14 cellular contexts compared by ENCODE assay signal in the genomic region with DNA sequence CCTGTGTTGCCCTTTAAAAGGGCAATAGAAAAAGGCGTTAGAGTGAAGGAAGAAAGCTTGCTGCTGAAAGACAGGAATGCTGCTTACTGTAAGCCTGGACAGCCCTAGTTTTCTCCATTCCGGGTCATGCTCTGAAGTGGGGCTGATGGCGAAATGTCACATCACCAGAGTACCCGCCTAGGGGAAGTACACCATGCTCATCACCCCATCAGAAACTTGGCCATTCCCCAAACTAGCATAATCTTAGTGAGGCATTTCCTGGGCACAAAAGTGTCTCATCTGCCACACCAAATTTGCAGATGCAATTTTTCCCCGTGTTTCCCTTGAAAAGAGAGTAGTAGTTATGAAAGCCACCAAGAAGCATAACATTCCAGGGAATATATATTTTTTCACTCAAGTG. TPM values are rescaled to one million over a fixed set of nuclear protein-coding genes. Genes with fewer than 3 reads are reported as not detected.
DNase-seq lines count a peak whose midpoint lies in the region; ATAC-seq and TF ChIP-seq lines count a peak whose summit lies in the region.
"Had no signal": no experiment of that assay in that cellular context is flagged by ENCODE, and none has a peak within 500 bp of the region (broad histone marks: within the 10 kb centered on the region; RNA-seq: fewer than 3 reads in every experiment).

No MANE protein-coding gene starts in this region.

- H3K4me3 Mint-ChIP-seq in stimulated activated naive B cell treated with anti-CD40 and anti-IgM and Interleukin-4, amounts not matched to agents 10 μg/mL and 1 μg/mL and 100 μg/mL, for 72 hours, result no peak overlapping the region
- H3K4me3 Mint-ChIP-seq: immature natural killer cell had no signal

- H4K5ac ChIP-seq in IMR-90 (ENCODE audit: low read depth, low read length), result no peak overlapping the region; the same call in 1 of the 2 replicates

- H3K27ac ChIP-seq in IMR-90 (ENCODE audit: insufficient read depth, low read length), result no peak overlapping the region
- H3K27ac ChIP-seq in RWPE1, result no peak overlapping the region; the same call in 1 of the 2 replicates
- peak overlapping the region in 1 of 2 donors; percentile 38 for H3K27ac ChIP-seq in right atrium auricular region
- H3K27ac ChIP-seq: thoracic aorta had no signal

- DNase-seq in IMR-90, result no peak
- DNase-seq in RWPE1 (ENCODE audit: low spot score), result peak; percentile 13
- DNase-seq in right atrium auricular region (ENCODE audit: low spot score), result peak; percentile 66
- no peak for DNase-seq in stimulated activated naive B cell treated with anti-CD40 and anti-IgM and Interleukin-4, amounts not matched to agents 10 μg/mL and 1 μg/mL and 100 μg/mL, for 72 hours
- no peak for DNase-seq in Kasumi-1 (lab: John Stamatoyannopoulos, UW)
- DNase-seq in RKO (ENCODE audit: low spot score), result no peak
- DNase-seq: activated CD4-positive, alpha-beta T cell treated with anti-CD3 and anti-CD28 coated beads, Interleukin-2, amount 50 U/mL, for 1 hour; activated gamma-delta T cell treated with Interleukin-2 at 50 U/mL for 16 hours; Caco-2; central memory CD4-positive, alpha-beta T cell; immature natural killer cell; NCI-H1930 had no signal

- CTCF ChIA-PET in IMR-90 (lab: Yijun Ruan, JAX) (no interaction called here), RWPE1 (lab: Yijun Ruan, JAX) (interaction anchor here (1.0 kb wide), 1 partner anchor 8 kb away, joined by 5 read pairs; no protein-coding TSS in a partner anchor)

- TF ChIP-seq POLR2A in IMR-90 (IDR thresholded peaks at IDR 0.05; ENCODE audit: low read depth, low read length), result no peak

- peaks cover 3 to 5% of the 10 kb centered on the region in 2 donors for H3K27me3 Mint-ChIP-seq in stimulated activated naive B cell treated with anti-CD40 and anti-IgM and Interleukin-4, amounts not matched to agents 10 μg/mL and 1 μg/mL and 100 μg/mL, for 72 hours

- H3K4me1 Mint-ChIP-seq in stimulated activated naive B cell treated with anti-CD40 and anti-IgM and Interleukin-4, amounts not matched to agents 10 μg/mL and 1 μg/mL and 100 μg/mL, for 72 hours, result peaks cover 0 to 2% of the 10 kb centered on the region in 2 donors
- H3K4me1 Mint-ChIP-seq: immature natural killer cell had no signal

- no TSS peak for BruUV-seq in IMR-90 (replicated peaks; lab: Mats Ljungman, UMichigan)

- H3K18ac ChIP-seq in IMR-90 (ENCODE audit: low read depth, low read length), result no peak overlapping the region

- no peaks in the 10 kb centered on the region for H3K27me3 ChIP-seq in IMR-90 (ENCODE audit: control insufficient read depth, insufficient read depth, low read length)
- H3K27me3 ChIP-seq in right atrium auricular region, result no peaks in the 10 kb centered on the region

- in situ Hi-C loops in IMR-90 (cut with MboI; ENCODE audit: low sequenced_read_pairs), result no loop called here

- POLR2A ChIA-PET in IMR-90 (lab: Charles Lee; ENCODE audit: unreplicated experiment) (no interaction called here), RWPE1 (lab: Yijun Ruan, JAX; ENCODE audit: low non-redundant PET) (no interaction called here)

- no peak overlapping the region for H3K9ac ChIP-seq in IMR-90 (ENCODE audit: low read depth, low read length)

- H2BK120ac ChIP-seq in IMR-90 (ENCODE audit: low read depth, low read length), result no peak overlapping the region

- no peak overlapping the region for H2BK5ac ChIP-seq in IMR-90 (ENCODE audit: low read depth, low read length, poor library complexity, severe bottlenecking)

- H2AK5ac ChIP-seq in IMR-90 (ENCODE audit: low read depth, low read length), result no peak overlapping the region

- H4K20me1 ChIP-seq in IMR-90 (ENCODE audit: insufficient read depth, low read length), result no peaks in the 10 kb centered on the region

- H3K36me3 ChIP-seq in IMR-90 (ENCODE audit: control insufficient read depth, insufficient read depth, low read length) (no peaks in the 10 kb centered on the region), right atrium auricular region (no peaks in the 10 kb centered on the region)
- H3K36me3 ChIP-seq: thoracic aorta had no signal

- no peaks in the 10 kb centered on the region for H3K9me3 Mint-ChIP-seq in stimulated activated naive B cell treated with anti-CD40 and anti-IgM and Interleukin-4, amounts not matched to agents 10 μg/mL and 1 μg/mL and 100 μg/mL, for 72 hours
- H3K9me3 Mint-ChIP-seq: immature natural killer cell had no signal

- peak overlapping the region in 1 of 2 experiments; percentile 24; a peak in 1 of 4 replicates for H4K8ac ChIP-seq in IMR-90 (ENCODE audit: low read depth in 2 of 2, low read length in 2 of 2)

- no peak overlapping the region for H2BK20ac ChIP-seq in IMR-90 (ENCODE audit: low read depth, low read length)

- no CpG with 5 or more reads among the region's 5 CpGs for WGBS in IMR-90 (ENCODE audit: extremely low coverage in 2 of 2, insufficient read length in 1 of 2), 2 experiments

- H3K27ac Mint-ChIP-seq in stimulated activated naive B cell treated with anti-CD40 and anti-IgM and Interleukin-4, amounts not matched to agents 10 μg/mL and 1 μg/mL and 100 μg/mL, for 72 hours, result no peak overlapping the region
- H3K27ac Mint-ChIP-seq: immature natural killer cell had no signal

- H3K4ac ChIP-seq in IMR-90 (ENCODE audit: low read depth, low read length), result no peak overlapping the region

- H3K4me3 ChIP-seq in IMR-90 (ENCODE audit: insufficient read depth, low read depth, low read length) (no peak overlapping the region), right atrium auricular region (no peak overlapping the region)
- H3K4me3 ChIP-seq: thoracic aorta had no signal

- H4K91ac ChIP-seq in IMR-90 (ENCODE audit: insufficient read depth, low read depth, low read length), result no peak overlapping the region

- intact Hi-C loops in IMR-90 (cut with micrococcal nuclease), result no loop called here

- dilution Hi-C loops in IMR-90 (cut with HindIII; ENCODE audit: low sequenced_read_pairs, unreplicated experiment), result no loop called here

- H3K79me1 ChIP-seq in IMR-90 (ENCODE audit: low read depth in 1 of 2, low read length in 2 of 2), result no peaks in the 10 kb centered on the region

- H3K9me3 ChIP-seq in IMR-90 (ENCODE audit: control insufficient read depth, insufficient read depth, low read length), result no peaks in the 10 kb centered on the region
- no peaks in the 10 kb centered on the region for H3K9me3 ChIP-seq in right atrium auricular region
- H3K9me3 ChIP-seq: Caco-2, thoracic aorta had no signal

- H3K36me3 Mint-ChIP-seq in stimulated activated naive B cell treated with anti-CD40 and anti-IgM and Interleukin-4, amounts not matched to agents 10 μg/mL and 1 μg/mL and 100 μg/mL, for 72 hours, result no peaks in the 10 kb centered on the region
- H3K36me3 Mint-ChIP-seq: immature natural killer cell had no signal

- H2BK15ac ChIP-seq in IMR-90 (ENCODE audit: low read depth, low read length), result no peak overlapping the region

- H2AK9ac ChIP-seq in IMR-90 (replicated peaks; ENCODE audit: low read depth, low read length, poor library complexity), result no peak overlapping the region

- TF ChIP-seq RAD21 in IMR-90 (IDR thresholded peaks at IDR 0.05; ENCODE audit: low read length), result no peak

- ATAC-seq in IMR-90 (ENCODE audit: low read depth), result peak; percentile 37; the same call in 1 of the 2 replicates
- ATAC-seq in stimulated activated naive B cell treated with anti-CD40 and anti-IgM and Interleukin-4, amounts not matched to agents 10 μg/mL and 1 μg/mL and 100 μg/mL, for 72 hours (replicated peaks), result peak; percentile 43 to 45
- no peak for ATAC-seq in GM21619 (IDR thresholded peaks at IDR 0.05; ENCODE audit: unreplicated experiment)

- no peaks in the 10 kb centered on the region; the same call in 1 of the 2 replicates for H3K9me1 ChIP-seq in IMR-90 (ENCODE audit: insufficient read depth, low read length)

- H2AFZ ChIP-seq in IMR-90 (replicated peaks; ENCODE audit: low read length, poor library complexity), result no peak overlapping the region

- 0 out of 2 replicates have a peak, but pooled peaks cover 2% of the 10 kb centered on the region for H3K4me1 ChIP-seq in IMR-90 (ENCODE audit: control insufficient read depth, insufficient read depth, low read length)
- H3K4me1 ChIP-seq in right atrium auricular region, result no peaks in the 10 kb centered on the region
- H3K4me1 ChIP-seq: Caco-2 had no signal

- H3K23ac ChIP-seq in IMR-90 (ENCODE audit: low read depth, low read length), result no peak overlapping the region

- no peak overlapping the region; the same call in 1 of the 2 replicates for H3K4me2 ChIP-seq in IMR-90 (ENCODE audit: low read depth, low read length)

- H3K56ac ChIP-seq in IMR-90 (ENCODE audit: extremely low read depth, insufficient read depth, low read length), result no peak overlapping the region

- H3K14ac ChIP-seq in IMR-90 (replicated peaks; ENCODE audit: low read depth, low read length), result no peak overlapping the region

- TF ChIP-seq CTCF in IMR-90 (conservative IDR thresholded peaks at IDR 0.05; ENCODE audit: low read depth, low read length) (no peak), RWPE1 (conservative IDR thresholded peaks at IDR 0.05; ENCODE audit: low read depth) (no peak), right atrium auricular region (IDR thresholded peaks at IDR 0.05) (no peak)

TF ChIP-seq in IMR-90, 13 proteins besides CTCF, POLR2A, EP300 and RAD21 (continues in another document):
- TF ChIP-seq RCOR1 (IDR thresholded peaks at IDR 0.05; ENCODE audit: insufficient replicate concordance, low read length), result no peak
- TF ChIP-seq CEBPB (IDR thresholded peaks at IDR 0.05; ENCODE audit: low read depth, low read length), result no peak
- TF ChIP-seq CHD1 (IDR thresholded peaks at IDR 0.05; ENCODE audit: low read depth, low read length), result no peak
- no peak for TF ChIP-seq MAFK (IDR thresholded peaks at IDR 0.05; ENCODE audit: low read depth, low read length)
- TF ChIP-seq NFE2L2 (IDR thresholded peaks at IDR 0.05; ENCODE audit: low read depth, low read length), result no peak
- no peak for TF ChIP-seq MAZ (IDR thresholded peaks at IDR 0.05; ENCODE audit: borderline replicate concordance, low read depth, low read length)
- TF ChIP-seq SMC3 (IDR thresholded peaks at IDR 0.05; ENCODE audit: low read depth, low read length), result no peak
- no peak for TF ChIP-seq FOS (IDR thresholded peaks at IDR 0.05; ENCODE audit: low read depth, low read length)
- no peak for TF ChIP-seq BHLHE40 (IDR thresholded peaks at IDR 0.05; ENCODE audit: low read depth, low read length)
- no peak for TF ChIP-seq MXI1 (IDR thresholded peaks at IDR 0.05; ENCODE audit: borderline replicate concordance, low read depth, low read length)

RNA-seq across cellular contexts. Expression of a gene that starts 47.8 kb away (rescaled TPM):
- 156 and 181 TPM in 2 replicates for total RNA-seq in IMR-90 (2012; rRNA removed)
- 38.0 and 44.6 TPM in 2 replicates for polyA plus RNA-seq in IMR-90 (2012; rRNA removed)
- 10.4 and 11.5 TPM in 2 replicates for polyA plus RNA-seq in IMR-90 (2012; cell fraction: cytosol; rRNA removed)
- polyA plus RNA-seq in IMR-90 (2012; cell fraction: nucleus; rRNA removed; ENCODE audit: low replicate concordance), result 8.5 and 39.2 TPM in 2 replicates
- total RNA-seq in right atrium auricular region, result 100 to 1,000 TPM; 132 to 187 TPM

Comparison
In these comparisons a context has a peak if more than half of its experiments do, and no peak if none do; other contexts are left out.
1. DNase-seq: peak in RWPE1 (single experiment) and right atrium auricular region (single experiment); none in IMR-90 (single experiment), stimulated activated naive B cell treated with anti-CD40 and anti-IgM and Interleukin-4, amounts not matched to agents 10 μg/mL and 1 μg/mL and 100 μg/mL, for 72 hours (single experiment), Kasumi-1 (0 of 2) and RKO (single experiment).